ENCODE assay signal across 8 cellular contexts in genomic region chr6:33213989-33214335, GRCh38. TPM values are rescaled to one million over a fixed set of nuclear protein-coding genes. Genes with fewer than 3 reads are reported as not detected.
DNase-seq lines count a peak whose midpoint lies in the region; ATAC-seq, FAIRE-seq and TF ChIP-seq lines count a peak whose summit lies in the region.

No MANE protein-coding gene starts in this region.

- peaks cover 11% of the 10 kb centered on the region for H3K36me3 Mint-ChIP-seq in activated naive CD4-positive, alpha-beta T cell treated with anti-CD3 and anti-CD28 coated beads, Interleukin-2, amount 50 U/mL, for 24 hours
- H3K36me3 Mint-ChIP-seq in activated naive CD4-positive, alpha-beta T cell treated with anti-CD3 and anti-CD28 coated beads, Interleukin-2, amount 50 U/mL, for 72 hours = peaks cover 5 to 12% of the 10 kb centered on the region in 2 donors
- H3K36me3 Mint-ChIP-seq in dendritic cell treated with granulocyte-macrophage colony-stimulating factor and Interleukin-4, amounts not matched to agents 40 ng/mL and 50 ng/mL, for 4 days (ENCODE audit: low read depth) = peaks cover 38% of the 10 kb centered on the region
- peaks cover 13% of the 10 kb centered on the region for H3K36me3 Mint-ChIP-seq in mesothelial cell of epicardium

- peaks cover 16 to 23% (median 19%) of the 10 kb centered on the region in 4 donors for H3K4me1 ChIP-seq in upper lobe of left lung
- H3K4me1 ChIP-seq in small intestine (ENCODE audit: control insufficient read depth in 2 of 2, insufficient read depth in 1 of 2, low read depth in 1 of 2, low read length in 1 of 2) = peaks cover 3 to 4% of the 10 kb centered on the region in 2 donors

- ATAC-seq in activated naive CD4-positive, alpha-beta T cell treated with anti-CD3 and anti-CD28 coated beads, Interleukin-2, amount 50 U/mL, for 72 hours = no peak
- no peak for ATAC-seq in upper lobe of left lung (ENCODE audit: low FRiP score in 2 of 2)

- no peak for TF ChIP-seq EP300 in upper lobe of left lung (IDR thresholded peaks at IDR 0.05)

- intact Hi-C loops in dendritic cell treated with granulocyte-macrophage colony-stimulating factor and Interleukin-4, amounts not matched to agents 40 ng/mL and 50 ng/mL, for 4 days (cut with micrococcal nuclease) = no loop called here

- H3K27ac ChIP-seq in upper lobe of left lung (peak overlapping the region in 1 of 4 donors; percentile 48), small intestine (ENCODE audit: low read depth in 1 of 2, low read length in 1 of 2) (no peak overlapping the region)

- H3K9me3 Mint-ChIP-seq in activated naive CD4-positive, alpha-beta T cell treated with anti-CD3 and anti-CD28 coated beads, Interleukin-2, amount 50 U/mL, for 24 hours = no peaks in the 10 kb centered on the region
- no peaks in the 10 kb centered on the region for H3K9me3 Mint-ChIP-seq in activated naive CD4-positive, alpha-beta T cell treated with anti-CD3 and anti-CD28 coated beads, Interleukin-2, amount 50 U/mL, for 72 hours
- no peaks in the 10 kb centered on the region for H3K9me3 Mint-ChIP-seq in dendritic cell treated with granulocyte-macrophage colony-stimulating factor and Interleukin-4, amounts not matched to agents 40 ng/mL and 50 ng/mL, for 4 days
- H3K9me3 Mint-ChIP-seq in mesothelial cell of epicardium = no peaks in the 10 kb centered on the region

- no peak for FAIRE-seq in small intestine (lab: Jason Lieb, UNC)

- no peak for DNase-seq in activated naive CD4-positive, alpha-beta T cell treated with anti-CD3 and anti-CD28 coated beads, Interleukin-2, amount 50 U/mL, for 72 hours (ENCODE audit: low spot score in 2 of 2)
- DNase-seq in mesothelial cell of epicardium (ENCODE audit: low spot score in 2 of 2, unreplicated experiment in 2 of 2) (no peak), upper lobe of left lung (no peak), medulla oblongata (ENCODE audit: extremely low spot score) (no peak), COR-L47 (lab: John Stamatoyannopoulos, UW) (no peak), small intestine (no peak)

- peaks cover 0 to 24% (median 12%) of the 10 kb centered on the region in 4 donors for H3K36me3 ChIP-seq in upper lobe of left lung
- no peaks in the 10 kb centered on the region for H3K36me3 ChIP-seq in small intestine (ENCODE audit: control insufficient read depth in 2 of 2, insufficient read depth in 2 of 2, low read length in 2 of 2)

- H3K27ac Mint-ChIP-seq in activated naive CD4-positive, alpha-beta T cell treated with anti-CD3 and anti-CD28 coated beads, Interleukin-2, amount 50 U/mL, for 24 hours = no peak overlapping the region
- peak overlapping the region in 1 of 2 donors; percentile 30 for H3K27ac Mint-ChIP-seq in activated naive CD4-positive, alpha-beta T cell treated with anti-CD3 and anti-CD28 coated beads, Interleukin-2, amount 50 U/mL, for 72 hours
- H3K27ac Mint-ChIP-seq in dendritic cell treated with granulocyte-macrophage colony-stimulating factor and Interleukin-4, amounts not matched to agents 40 ng/mL and 50 ng/mL, for 4 days = peak overlapping the region; percentile 65
- H3K27ac Mint-ChIP-seq in mesothelial cell of epicardium = no peak overlapping the region

- WGBS in upper lobe of left lung, 2 donors = 21 to 23% methylated on average over 9 of the region's 9 CpGs
- 5 to 20% (median 15%) methylated on average over 9 of the region's 9 CpGs for whole genome bisulfite sequencing in small intestine, 3 donors

- H3K27me3 ChIP-seq in upper lobe of left lung (no peaks in the 10 kb centered on the region), small intestine (ENCODE audit: control insufficient read depth in 2 of 2, insufficient read depth in 2 of 2, low read length in 2 of 2) (peaks cover 2 to 3% of the 10 kb centered on the region in 2 donors)

- H3K27me3 Mint-ChIP-seq in activated naive CD4-positive, alpha-beta T cell treated with anti-CD3 and anti-CD28 coated beads, Interleukin-2, amount 50 U/mL, for 24 hours = peaks cover 1% of the 10 kb centered on the region
- H3K27me3 Mint-ChIP-seq in dendritic cell treated with granulocyte-macrophage colony-stimulating factor and Interleukin-4, amounts not matched to agents 40 ng/mL and 50 ng/mL, for 4 days = peaks cover 55% of the 10 kb centered on the region
- peaks cover 43% of the 10 kb centered on the region for H3K27me3 Mint-ChIP-seq in mesothelial cell of epicardium (ENCODE audit: low read depth)

- peak overlapping the region in 3 of 4 donors; percentile 38 to 50 (median 42) for H3K4me3 ChIP-seq in upper lobe of left lung
- H3K4me3 ChIP-seq in small intestine (ENCODE audit: low read depth in 1 of 2, low read length in 2 of 2) = no peak overlapping the region

- H3K9me3 ChIP-seq in upper lobe of left lung = no peaks in the 10 kb centered on the region
- no peaks in the 10 kb centered on the region for H3K9me3 ChIP-seq in small intestine (ENCODE audit: control insufficient read depth, low read depth)

- peak overlapping the region; percentile 83 for H3K4me3 Mint-ChIP-seq in activated naive CD4-positive, alpha-beta T cell treated with anti-CD3 and anti-CD28 coated beads, Interleukin-2, amount 50 U/mL, for 24 hours
- peak overlapping the region; percentile 77 for H3K4me3 Mint-ChIP-seq in dendritic cell treated with granulocyte-macrophage colony-stimulating factor and Interleukin-4, amounts not matched to agents 40 ng/mL and 50 ng/mL, for 4 days
- H3K4me3 Mint-ChIP-seq in mesothelial cell of epicardium = peak overlapping the region; percentile 87

- TF ChIP-seq POLR2A in upper lobe of left lung (IDR thresholded peaks at IDR 0.05) = no peak

- H3K4me1 Mint-ChIP-seq in activated naive CD4-positive, alpha-beta T cell treated with anti-CD3 and anti-CD28 coated beads, Interleukin-2, amount 50 U/mL, for 24 hours = peaks cover 32% of the 10 kb centered on the region
- H3K4me1 Mint-ChIP-seq in dendritic cell treated with granulocyte-macrophage colony-stimulating factor and Interleukin-4, amounts not matched to agents 40 ng/mL and 50 ng/mL, for 4 days (ENCODE audit: low read depth) = peaks cover 47% of the 10 kb centered on the region
- H3K4me1 Mint-ChIP-seq in mesothelial cell of epicardium = peaks cover 27% of the 10 kb centered on the region

- no peak for TF ChIP-seq CTCF in mesothelial cell of epicardium (IDR thresholded peaks at IDR 0.05; ENCODE audit: unreplicated experiment)
- no peak for TF ChIP-seq CTCF in upper lobe of left lung (IDR thresholded peaks at IDR 0.05)

RNA-seq across cellular contexts. Expression of gene RING1, which starts 5.7 kb away (rescaled TPM):
- total RNA-seq in activated naive CD4-positive, alpha-beta T cell treated with anti-CD3 and anti-CD28 coated beads, Interleukin-2, amount 50 U/mL, for 72 hours = 10 to 100 TPM; 30.3 to 46.5 TPM
- total RNA-seq in mesothelial cell of epicardium = 55.8 to 59.0 TPM (median 56.0 TPM) in 3 replicates
- 10 to 100 TPM; 17.9 to 50.6 (median 40.4) TPM for total RNA-seq in upper lobe of left lung
- polyA plus RNA-seq in small intestine = 10 to 100 TPM; 30.4 to 46.7 (median 42.3) TPM

RNA-seq across cellular contexts. Expression of gene HSD17B8, which starts 9.5 kb away (rescaled TPM):
- total RNA-seq in activated naive CD4-positive, alpha-beta T cell treated with anti-CD3 and anti-CD28 coated beads, Interleukin-2, amount 50 U/mL, for 72 hours = 10 to 100 TPM; 14.7 to 17.5 TPM
- 15.0 to 15.3 TPM (median 15.1 TPM) in 3 replicates for total RNA-seq in mesothelial cell of epicardium
- total RNA-seq in upper lobe of left lung = 10 to 100 TPM in 5 of 6 donors, 1 to 10 TPM in 1; 8.2 to 39.3 (median 28.7) TPM
- polyA plus RNA-seq in small intestine = 10 to 100 TPM; 30.9 to 33.8 (median 32.2) TPM

RNA-seq across cellular contexts. Expression of gene SLC39A7, which starts 13.3 kb away (rescaled TPM):
- 10 to 100 TPM; 45.8 to 78.2 TPM for total RNA-seq in activated naive CD4-positive, alpha-beta T cell treated with anti-CD3 and anti-CD28 coated beads, Interleukin-2, amount 50 U/mL, for 72 hours
- total RNA-seq in mesothelial cell of epicardium (138 to 140 TPM (median 140 TPM) in 3 replicates), upper lobe of left lung (100 to 1,000 TPM in 2 of 6 donors, 10 to 100 TPM in 4; 37.7 to 104 (median 86.7) TPM)
- 100 to 1,000 TPM in 1 of 3 donors, 10 to 100 TPM in 2; 38.9 to 162 (median 57.3) TPM for polyA plus RNA-seq in small intestine

RNA-seq across cellular contexts. Expression of gene RXRB, which starts 13.5 kb away (rescaled TPM):
- 10 to 100 TPM; 46.6 to 89.0 TPM for total RNA-seq in activated naive CD4-positive, alpha-beta T cell treated with anti-CD3 and anti-CD28 coated beads, Interleukin-2, amount 50 U/mL, for 72 hours
- total RNA-seq in mesothelial cell of epicardium (67.6 to 70.4 TPM (median 70.3 TPM) in 3 replicates), upper lobe of left lung (10 to 100 TPM; 19.3 to 67.1 (median 48.4) TPM)
- polyA plus RNA-seq in small intestine = 10 to 100 TPM; 26.3 to 32.4 (median 29.2) TPM

RNA-seq across cellular contexts. Expression of gene COL11A2, which starts 21.7 kb away (rescaled TPM):
- 1 to 10 TPM; 1.8 to 4.6 TPM for total RNA-seq in activated naive CD4-positive, alpha-beta T cell treated with anti-CD3 and anti-CD28 coated beads, Interleukin-2, amount 50 U/mL, for 72 hours
- 12.6 to 14.4 TPM (median 14.2 TPM) in 3 replicates for total RNA-seq in mesothelial cell of epicardium
- 1 to 10 TPM in 2 of 6 donors, under 1 TPM in 4; 0.20 to 2.1 (median 0.74) TPM for total RNA-seq in upper lobe of left lung
- under 1 TPM; 0.27 to 0.67 (median 0.57) TPM for polyA plus RNA-seq in small intestine

Comparison
In these comparisons a context has a peak if more than half of its experiments do, and no peak if none do; other contexts are left out.
1. H3K4me3 ChIP-seq: peak in upper lobe of left lung (3 of 4); none in small intestine (0 of 2).
2. Peak in every context shown above with its lines, with median percentiles within 50 percentile points of each other: H3K4me3 Mint-ChIP-seq.